In genomic region chr4:78767350-78767749, GRCh38 we compare ENCODE assay signal across 12 cellular contexts. TPM values are rescaled to one million over a fixed set of nuclear protein-coding genes. Genes with fewer than 3 reads are reported as not detected.
A peak's percentile ranks its signal among the peaks of the same experiment; 100 is the strongest.
DNase-seq lines count a peak whose midpoint lies in the region; ATAC-seq and TF ChIP-seq lines count a peak whose summit lies in the region.
"Had no signal": no experiment of that assay in that cellular context is flagged by ENCODE, and none has a peak within 500 bp of the region (broad histone marks: within the 10 kb centered on the region; RNA-seq: fewer than 3 reads in every experiment).

No MANE protein-coding gene starts in this region.

- H2AK5ac ChIP-seq in mesenchymal stem cell (ENCODE audit: low read length, severe bottlenecking), result no peak overlapping the region

- no peaks in the 10 kb centered on the region for H3K4me1 ChIP-seq in mesenchymal stem cell (ENCODE audit: control insufficient read depth, insufficient read depth, low read depth, low read length)
- H3K4me1 ChIP-seq in tibial nerve, result peaks cover 0 to 16% (median 2%) of the 10 kb centered on the region in 4 donors

- H3K27me3 ChIP-seq in mesenchymal stem cell (ENCODE audit: control insufficient read depth in 1 of 2, insufficient read depth in 1 of 2, low read length in 2 of 2) (no peaks in the 10 kb centered on the region), tibial nerve (no peaks in the 10 kb centered on the region)
- H3K27me3 ChIP-seq: transverse colon had no signal

- ATAC-seq in GM19035 (IDR thresholded peaks at IDR 0.05; ENCODE audit: unreplicated experiment), result peak; percentile 64
- ATAC-seq in GM21786 (IDR thresholded peaks at IDR 0.05; ENCODE audit: unreplicated experiment), result peak; percentile 77
- peak; percentile 70 for ATAC-seq in HG03196 (IDR thresholded peaks at IDR 0.05; ENCODE audit: unreplicated experiment)
- no peak for ATAC-seq in omental fat pad (ENCODE audit: low FRiP score)

- peak overlapping the region; percentile 7 for H4K91ac ChIP-seq in mesenchymal stem cell (ENCODE audit: low read length)

- no peak overlapping the region for H2BK12ac ChIP-seq in mesenchymal stem cell (ENCODE audit: low read length in 2 of 2)

- H2BK5ac ChIP-seq in mesenchymal stem cell (ENCODE audit: low read depth, low read length, poor library complexity, severe bottlenecking), result no peak overlapping the region

- TF ChIP-seq EP300 in tibial nerve (IDR thresholded peaks at IDR 0.05), result no peak

- DNase-seq in mesenchymal stem cell (no peak), NCI-H1105 treated with DMSO at 0.1 percent for 48 hours (lab: John Stamatoyannopoulos, UW) (no peak), DMS79 treated with DMSO at 0.1 percent for 48 hours (lab: John Stamatoyannopoulos, UW) (no peak), omental fat pad (ENCODE audit: low spot score) (no peak), tibial nerve (ENCODE audit: low spot score in 2 of 2) (no peak)
- DNase-seq: effector memory CD4-positive, alpha-beta T cell; head of caudate nucleus; transverse colon had no signal

- no peaks in the 10 kb centered on the region for H3K9me3 ChIP-seq in mesenchymal stem cell (ENCODE audit: control insufficient read depth, low read length)
- no peaks in the 10 kb centered on the region for H3K9me3 ChIP-seq in tibial nerve
- H3K9me3 ChIP-seq: transverse colon had no signal

- no peak overlapping the region for H3K4me2 ChIP-seq in mesenchymal stem cell (ENCODE audit: low read length, poor library complexity, severe bottlenecking)

- H3K23ac ChIP-seq in mesenchymal stem cell (ENCODE audit: low read length in 2 of 2), result no peak overlapping the region

- H3K36me3 ChIP-seq in mesenchymal stem cell (ENCODE audit: control insufficient read depth in 1 of 2, insufficient read depth in 2 of 2, low read depth in 1 of 2, low read length in 2 of 2), result no peaks in the 10 kb centered on the region
- no peaks in the 10 kb centered on the region for H3K36me3 ChIP-seq in tibial nerve
- H3K36me3 ChIP-seq: transverse colon had no signal

- TF ChIP-seq POLR2A in tibial nerve (IDR thresholded peaks at IDR 0.05), result no peak

- no peak for TF ChIP-seq CTCF in omental fat pad (IDR thresholded peaks at IDR 0.05)
- no peak for TF ChIP-seq CTCF in tibial nerve (IDR thresholded peaks at IDR 0.05)

- H3K9ac ChIP-seq in mesenchymal stem cell (ENCODE audit: low read length), result no peak overlapping the region

- H3K27ac ChIP-seq in mesenchymal stem cell (ENCODE audit: low read length, poor library complexity, severe bottlenecking), result no peak overlapping the region
- H3K27ac ChIP-seq in tibial nerve, result no peak overlapping the region
- H3K27ac ChIP-seq: RWPE1 had no signal

- no peak overlapping the region for H2BK15ac ChIP-seq in mesenchymal stem cell (ENCODE audit: low read depth, poor library complexity, severe bottlenecking)

- no peak overlapping the region for H3K4me3 ChIP-seq in mesenchymal stem cell (ENCODE audit: insufficient read depth in 1 of 2, low read depth in 1 of 2, low read length in 2 of 2)
- H3K4me3 ChIP-seq in tibial nerve, result no peak overlapping the region
- H3K4me3 ChIP-seq: transverse colon had no signal

- no peak overlapping the region for H4K8ac ChIP-seq in mesenchymal stem cell (ENCODE audit: low read length)

- no peak overlapping the region for H3K14ac ChIP-seq in mesenchymal stem cell (ENCODE audit: low read length in 2 of 2)

- H2BK120ac ChIP-seq in mesenchymal stem cell (ENCODE audit: low read depth, low read length), result no peak overlapping the region

- H3K18ac ChIP-seq in mesenchymal stem cell (ENCODE audit: low read depth in 1 of 2, low read length in 2 of 2), result no peak overlapping the region

- no peaks in the 10 kb centered on the region for H3K79me1 ChIP-seq in mesenchymal stem cell (replicated peaks; ENCODE audit: low read length, poor library complexity, severe bottlenecking)

- H2AFZ ChIP-seq in mesenchymal stem cell (ENCODE audit: low read depth, low read length), result no peak overlapping the region

- peak overlapping the region in 1 of 2 experiments; percentile 34 for H3K4ac ChIP-seq in mesenchymal stem cell (ENCODE audit: low read depth in 1 of 2, low read length in 2 of 2)

RNA-seq across cellular contexts. Expression of gene BMP2K, which starts 8.8 kb away (rescaled TPM):
- polyA plus RNA-seq in mesenchymal stem cell (2013, experiment 1 of 2), result 25.5 TPM
- polyA plus RNA-seq in mesenchymal stem cell (2013, experiment 2 of 2), result 24.1 TPM
- 10 to 100 TPM; 33.2 to 64.1 (median 43.7) TPM for total RNA-seq in omental fat pad
- total RNA-seq in tibial nerve, result 10 to 100 TPM; 39.8 to 84.8 (median 67.0) TPM
